In genomic region chr5:43563321-43563720, GRCh38 we compare ENCODE assay signal across 15 cellular contexts. TPM values are rescaled to one million over a fixed set of nuclear protein-coding genes. Genes with fewer than 3 reads are reported as not detected.
A peak's percentile ranks its signal among the peaks of the same experiment; 100 is the strongest.
DNase-seq lines count a peak whose midpoint lies in the region; ATAC-seq and TF ChIP-seq lines count a peak whose summit lies in the region.
"Had no signal": no experiment of that assay in that cellular context is flagged by ENCODE, and none has a peak within 500 bp of the region (broad histone marks: within the 10 kb centered on the region; RNA-seq: fewer than 3 reads in every experiment).

No MANE protein-coding gene starts in this region.

- in situ Hi-C loops in IMR-90 (cut with MboI; ENCODE audit: low sequenced_read_pairs) = no loop called here

- no peak overlapping the region for H3K23ac ChIP-seq in IMR-90 (ENCODE audit: low read depth, low read length)

- no peak for TF ChIP-seq POLR2A in IMR-90 (IDR thresholded peaks at IDR 0.05; ENCODE audit: low read depth, low read length)

- TF ChIP-seq CTCF in IMR-90 (conservative IDR thresholded peaks at IDR 0.05; ENCODE audit: low read depth, low read length) (no peak), chondrocyte (IDR thresholded peaks at IDR 0.05) (no peak), glutamatergic neuron (IDR thresholded peaks at IDR 0.05; ENCODE audit: partially characterized antibody, unreplicated experiment) (no peak), progenitor cell of endocrine pancreas (IDR thresholded peaks at IDR 0.05; ENCODE audit: unreplicated experiment) (no peak)

- H3K4me2 ChIP-seq in IMR-90 (ENCODE audit: low read depth, low read length) = no peak overlapping the region; the same call in 1 of the 2 replicates

- no peak for TF ChIP-seq RAD21 in IMR-90 (IDR thresholded peaks at IDR 0.05; ENCODE audit: low read length)

- no peak overlapping the region for H2BK20ac ChIP-seq in IMR-90 (ENCODE audit: low read depth, low read length)

- H3K4ac ChIP-seq in IMR-90 (ENCODE audit: low read depth, low read length) = no peak overlapping the region

- no peaks in the 10 kb centered on the region for H3K79me1 ChIP-seq in IMR-90 (ENCODE audit: low read depth in 1 of 2, low read length in 2 of 2)

- POLR2A ChIA-PET in IMR-90 (lab: Charles Lee; ENCODE audit: unreplicated experiment) = no interaction called here

- no TSS peak for BruUV-seq in IMR-90 (replicated peaks; lab: Mats Ljungman, UMichigan)

- H3K9ac ChIP-seq in IMR-90 (ENCODE audit: low read depth, low read length) = no peak overlapping the region

- H4K8ac ChIP-seq in IMR-90 (ENCODE audit: low read depth in 2 of 2, low read length in 2 of 2) = no peak overlapping the region

- H3K9me3 Mint-ChIP-seq in chondrocyte (ENCODE audit: low read depth) (no peaks in the 10 kb centered on the region), glutamatergic neuron (ENCODE audit: unreplicated experiment) (no peaks in the 10 kb centered on the region), progenitor cell of endocrine pancreas (ENCODE audit: low read depth) (no peaks in the 10 kb centered on the region)

- no peaks in the 10 kb centered on the region for H3K36me3 ChIP-seq in IMR-90 (ENCODE audit: control insufficient read depth, insufficient read depth, low read length)
- H3K36me3 ChIP-seq: MG63 had no signal

- peaks cover 8% of the 10 kb centered on the region; the same call in 1 of the 2 replicates for H3K4me1 ChIP-seq in IMR-90 (ENCODE audit: control insufficient read depth, insufficient read depth, low read length)
- H3K4me1 ChIP-seq: Caco-2 had no signal

- H3K27me3 Mint-ChIP-seq in chondrocyte (ENCODE audit: low read depth) (no peaks in the 10 kb centered on the region), glutamatergic neuron (ENCODE audit: unreplicated experiment) (peaks cover 4% of the 10 kb centered on the region), progenitor cell of endocrine pancreas (no peaks in the 10 kb centered on the region)

- H3K4me1 Mint-ChIP-seq in chondrocyte (ENCODE audit: low read depth) (peaks cover 29% of the 10 kb centered on the region), glutamatergic neuron (ENCODE audit: low read depth, unreplicated experiment) (no peaks in the 10 kb centered on the region), progenitor cell of endocrine pancreas (ENCODE audit: low read depth) (peaks cover 2% of the 10 kb centered on the region)

- no peak overlapping the region for H2AK5ac ChIP-seq in IMR-90 (ENCODE audit: low read depth, low read length)

- no peak overlapping the region for H4K5ac ChIP-seq in IMR-90 (ENCODE audit: low read depth, low read length)

- ATAC-seq in IMR-90 (ENCODE audit: low read depth) = no peak

- no peaks in the 10 kb centered on the region; the same call in 1 of the 2 replicates for H3K9me1 ChIP-seq in IMR-90 (ENCODE audit: insufficient read depth, low read length)

- no peak overlapping the region for H3K27ac ChIP-seq in IMR-90 (ENCODE audit: insufficient read depth, low read length)

- WGBS in IMR-90 (ENCODE audit: extremely low coverage in 2 of 2, insufficient read length in 1 of 2), 2 experiments = no CpG with 5 or more reads among the region's 3 CpGs

- no peaks in the 10 kb centered on the region for H3K27me3 ChIP-seq in IMR-90 (ENCODE audit: control insufficient read depth, insufficient read depth, low read length)
- H3K27me3 ChIP-seq: MG63 had no signal

- DNase-seq in IMR-90 (no peak), chondrocyte (ENCODE audit: low spot score) (no peak), glutamatergic neuron (no peak), stromal cell of bone marrow (ENCODE audit: low read depth) (peak; percentile 62), progenitor cell of endocrine pancreas (ENCODE audit: low spot score, unreplicated experiment) (no peak), SW 1271 (lab: John Stamatoyannopoulos, UW) (no peak), iPS-NIHi11 (ENCODE audit: low spot score) (no peak)
- DNase-seq: AML-193, Caco-2, H7, MG63, NCI-H1105 treated with DMSO at 0.1 percent for 48 hours, NCI-H187 treated with DMSO at 0.1 percent for 48 hours, NCI-H2171, NCI-H510A had no signal

- H2AK9ac ChIP-seq in IMR-90 (replicated peaks; ENCODE audit: low read depth, low read length, poor library complexity) = no peak overlapping the region

- no peak overlapping the region for H2BK120ac ChIP-seq in IMR-90 (ENCODE audit: low read depth, low read length)

- H3K4me3 Mint-ChIP-seq in chondrocyte (ENCODE audit: unreplicated experiment) = no peak overlapping the region
- H3K4me3 Mint-ChIP-seq in glutamatergic neuron (ENCODE audit: unreplicated experiment) = peak overlapping the region; percentile 12
- no peak overlapping the region for H3K4me3 Mint-ChIP-seq in progenitor cell of endocrine pancreas (ENCODE audit: low read depth)

- dilution Hi-C loops in IMR-90 (cut with HindIII; ENCODE audit: low sequenced_read_pairs, unreplicated experiment) = no loop called here

- no peak overlapping the region for H2AFZ ChIP-seq in IMR-90 (replicated peaks; ENCODE audit: low read length, poor library complexity)

- H3K18ac ChIP-seq in IMR-90 (ENCODE audit: low read depth, low read length) = 0 out of 2 replicates have a peak overlapping the region, but pooled peaks have one; percentile 59

- no peak overlapping the region for H2BK15ac ChIP-seq in IMR-90 (ENCODE audit: low read depth, low read length)

- H4K91ac ChIP-seq in IMR-90 (ENCODE audit: insufficient read depth, low read depth, low read length) = no peak overlapping the region

- peak overlapping the region; percentile 23 for H3K27ac Mint-ChIP-seq in chondrocyte (ENCODE audit: unreplicated experiment)
- no peak overlapping the region for H3K27ac Mint-ChIP-seq in glutamatergic neuron (ENCODE audit: unreplicated experiment)
- no peak overlapping the region for H3K27ac Mint-ChIP-seq in progenitor cell of endocrine pancreas

- intact Hi-C loops in IMR-90 (cut with micrococcal nuclease) = no loop called here

- CTCF ChIA-PET in IMR-90 (lab: Yijun Ruan, JAX) = interaction anchor here (0.6 kb wide), 1 partner anchor 879 kb away, joined by 3 read pairs; no protein-coding TSS in a partner anchor

- H2BK5ac ChIP-seq in IMR-90 (ENCODE audit: low read depth, low read length, poor library complexity, severe bottlenecking) = no peak overlapping the region

- no peak overlapping the region for H3K4me3 ChIP-seq in IMR-90 (ENCODE audit: insufficient read depth, low read depth, low read length)
- H3K4me3 ChIP-seq: MG63 had no signal

- H3K36me3 Mint-ChIP-seq in chondrocyte (ENCODE audit: low read depth) (no peaks in the 10 kb centered on the region), glutamatergic neuron (ENCODE audit: unreplicated experiment) (no peaks in the 10 kb centered on the region), progenitor cell of endocrine pancreas (ENCODE audit: insufficient read depth) (no peaks in the 10 kb centered on the region)

- no peaks in the 10 kb centered on the region for H3K9me3 ChIP-seq in IMR-90 (ENCODE audit: control insufficient read depth, insufficient read depth, low read length)
- H3K9me3 ChIP-seq: Caco-2, MG63 had no signal

- no peak overlapping the region for H3K56ac ChIP-seq in IMR-90 (ENCODE audit: extremely low read depth, insufficient read depth, low read length)

- H3K14ac ChIP-seq in IMR-90 (replicated peaks; ENCODE audit: low read depth, low read length) = no peak overlapping the region

- no peaks in the 10 kb centered on the region for H4K20me1 ChIP-seq in IMR-90 (ENCODE audit: insufficient read depth, low read length)

TF ChIP-seq in IMR-90, 13 proteins besides CTCF, POLR2A, EP300 and RAD21:
- TF ChIP-seq SMC3 (IDR thresholded peaks at IDR 0.05; ENCODE audit: low read depth, low read length) (no peak), MXI1 (IDR thresholded peaks at IDR 0.05; ENCODE audit: borderline replicate concordance, low read depth, low read length) (no peak), CHD1 (IDR thresholded peaks at IDR 0.05; ENCODE audit: low read depth, low read length) (no peak), FOS (IDR thresholded peaks at IDR 0.05; ENCODE audit: low read depth, low read length) (no peak)
- TF ChIP-seq, protein P1, sequence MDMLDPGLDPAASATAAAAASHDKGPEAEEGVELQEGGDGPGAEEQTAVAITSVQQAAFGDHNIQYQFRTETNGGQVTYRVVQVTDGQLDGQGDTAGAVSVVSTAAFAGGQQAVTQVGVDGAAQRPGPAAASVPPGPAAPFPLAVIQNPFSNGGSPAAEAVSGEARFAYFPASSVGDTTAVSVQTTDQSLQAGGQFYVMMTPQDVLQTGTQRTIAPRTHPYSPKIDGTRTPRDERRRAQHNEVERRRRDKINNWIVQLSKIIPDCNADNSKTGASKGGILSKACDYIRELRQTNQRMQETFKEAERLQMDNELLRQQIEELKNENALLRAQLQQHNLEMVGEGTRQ (IDR thresholded peaks at IDR 0.05; ENCODE audit: low read depth, low read length) = no peak

RNA-seq across cellular contexts. Expression of gene PAIP1, which starts 6.4 kb away (rescaled TPM):
- total RNA-seq in IMR-90 (2012; rRNA removed) (101 and 123 TPM in 2 replicates), chondrocyte (82.3 to 105 TPM (median 104 TPM) in 3 replicates), glutamatergic neuron (ENCODE audit: unreplicated experiment) (127 TPM), progenitor cell of endocrine pancreas (124 and 135 TPM in 2 replicates)
- 52.9 and 59.1 TPM in 2 replicates for polyA plus RNA-seq in IMR-90 (2012; rRNA removed)
- polyA plus RNA-seq in IMR-90 (2012; cell fraction: cytosol; rRNA removed) = 18.9 TPM in 2 replicates
- 5.3 and 33.3 TPM in 2 replicates for polyA plus RNA-seq in IMR-90 (2012; cell fraction: nucleus; rRNA removed; ENCODE audit: low replicate concordance)

RNA-seq across cellular contexts. Expression of gene NNT, which starts 39.7 kb away (rescaled TPM):
- total RNA-seq in IMR-90 (2012; rRNA removed) (57.2 and 58.0 TPM in 2 replicates), chondrocyte (106 to 120 TPM (median 114 TPM) in 3 replicates), glutamatergic neuron (ENCODE audit: unreplicated experiment) (152 TPM), progenitor cell of endocrine pancreas (65.3 and 67.3 TPM in 2 replicates)
- 19.5 and 23.1 TPM in 2 replicates for polyA plus RNA-seq in IMR-90 (2012; rRNA removed)
- 12.4 and 12.6 TPM in 2 replicates for polyA plus RNA-seq in IMR-90 (2012; cell fraction: cytosol; rRNA removed)
- polyA plus RNA-seq in IMR-90 (2012; cell fraction: nucleus; rRNA removed; ENCODE audit: low replicate concordance) = 15.7 and 32.3 TPM in 2 replicates

RNA-seq across cellular contexts. Expression of gene C5orf34, which starts 48.4 kb away (rescaled TPM):
- total RNA-seq in IMR-90 (2012; rRNA removed) = 6.1 and 7.2 TPM in 2 replicates
- polyA plus RNA-seq in IMR-90 (2012; rRNA removed) = 3.3 TPM in 2 replicates
- polyA plus RNA-seq in IMR-90 (2012; cell fraction: cytosol; rRNA removed) = 0.22 and 0.37 TPM in 2 replicates
- 0.70 and 7.0 TPM in 2 replicates for polyA plus RNA-seq in IMR-90 (2012; cell fraction: nucleus; rRNA removed; ENCODE audit: low replicate concordance)
- 1.8 to 2.4 TPM (median 1.9 TPM) in 3 replicates for total RNA-seq in chondrocyte
- 10.2 TPM for total RNA-seq in glutamatergic neuron (ENCODE audit: unreplicated experiment)
- total RNA-seq in progenitor cell of endocrine pancreas = 4.8 and 4.9 TPM in 2 replicates
